ENCODE assay signal across 1 cellular context in the genomic region with DNA sequence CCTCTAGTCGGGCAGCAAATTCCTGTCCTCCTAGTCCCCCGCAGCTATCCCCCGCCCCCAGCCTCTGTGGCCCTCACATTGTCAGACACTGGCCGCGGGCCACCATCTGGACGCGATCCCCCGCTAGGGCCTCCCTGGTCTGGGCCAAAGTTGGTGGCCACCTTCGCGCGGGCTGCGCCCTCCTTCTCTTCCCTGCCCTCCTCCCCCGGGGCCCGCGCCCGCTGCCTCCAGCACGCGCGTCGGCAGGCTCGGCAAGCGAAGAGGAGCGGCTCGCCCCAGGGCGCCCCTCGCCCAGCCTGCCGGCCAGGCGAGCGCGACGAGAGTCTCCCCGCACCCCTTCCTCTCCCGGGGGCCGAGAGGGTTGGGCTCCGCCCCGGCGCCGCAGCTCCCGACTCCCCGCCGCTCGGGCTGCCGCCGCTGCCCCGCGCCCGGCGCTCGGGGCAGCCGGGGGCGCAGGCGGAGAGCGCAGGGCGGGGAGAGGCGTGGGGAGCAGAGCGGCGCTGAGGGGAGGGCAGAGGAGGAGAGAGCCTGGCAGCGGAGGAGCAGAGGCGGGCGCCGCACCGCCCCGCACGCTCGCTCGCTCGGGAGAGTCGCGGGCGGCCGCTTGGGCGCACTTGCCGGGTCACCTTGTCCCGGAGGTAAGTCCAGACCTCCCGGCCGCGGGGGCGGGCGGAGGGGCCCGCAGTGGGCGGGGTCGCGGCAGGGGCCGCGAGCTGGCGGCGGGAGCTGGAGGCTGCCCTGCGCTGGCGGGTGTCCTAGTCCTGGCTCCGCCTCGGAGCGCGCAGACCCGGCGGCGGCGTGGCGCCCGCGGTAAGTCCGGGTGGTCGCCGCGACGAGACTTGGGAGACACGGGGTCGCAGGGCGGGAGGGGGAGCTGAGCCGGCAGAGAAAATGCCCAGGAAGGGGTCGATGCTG.
TF ChIP-seq lines count a peak whose summit lies in the region.

TSS of gene SYNDIG1 (plus strand) at position 514 of the 915 bp plus-strand sequence. CDS start 73,469 bp downstream, outside the sequence.

TF ChIP-seq in GM23338, 12 proteins besides CTCF, POLR2A, EP300 and RAD21 (continued from another document):
- TF ChIP-seq ZNF462 (CRISPR knock-in tag; IDR thresholded peaks at IDR 0.05), result no peak
TF ChIP-seq in GM23338: peak in this region for 1.
